In genomic region chr15:77415450-77416448, GRCh38 we compare ENCODE assay signal across 16 cellular contexts. TPM values are rescaled to one million over a fixed set of nuclear protein-coding genes. Genes with fewer than 3 reads are reported as not detected.
DNase-seq lines count a peak whose midpoint lies in the region; ATAC-seq and TF ChIP-seq lines count a peak whose summit lies in the region.
"Had no signal": no experiment of that assay in that cellular context is flagged by ENCODE, and none has a peak within 500 bp of the region (broad histone marks: within the 10 kb centered on the region; RNA-seq: fewer than 3 reads in every experiment).

No MANE protein-coding gene starts in this region.

- peak; percentile 51 for DNase-seq in AG09319 (ENCODE audit: extremely low read depth, low read depth)
- DNase-seq in dedifferentiated amniotic fluid mesenchymal stem cell (ENCODE audit: extremely low spot score) = peak; percentile 39
- DNase-seq in mesendoderm = no peak
- no peak for DNase-seq in MM.1S
- no peak for DNase-seq in stimulated activated CD4-positive, alpha-beta T cell treated with anti-CD3 and anti-CD28 coated beads, Interleukin-4, amount 100 ng/mL, for 1 hour
- DNase-seq: activated CD8-positive, alpha-beta memory T cell treated with anti-CD3 and anti-CD28 coated beads, Interleukin-2, amount 10 ng/mL, durations not matched to agents 7 days and 5 days; activated naive CD4-positive, alpha-beta T cell treated with anti-CD3 and anti-CD28 coated beads, Interleukin-2, amount 50 U/mL, for 16 hours; NCI-H2171 had no signal

- no peak overlapping the region for H4K5ac ChIP-seq in mesendoderm (ENCODE audit: low read length)

- no peak overlapping the region for H4K8ac ChIP-seq in mesendoderm (ENCODE audit: low read depth, low read length)

- H2AFZ ChIP-seq in MM.1S (ENCODE audit: low read length) = no peak overlapping the region
- H2AFZ ChIP-seq: parathyroid adenoma had no signal

- no peaks in the 10 kb centered on the region for H3K9me2 ChIP-seq in MM.1S (replicated peaks; ENCODE audit: insufficient read depth, low read length)

- H3K4me2 ChIP-seq in mesendoderm (ENCODE audit: low read length) (no peak overlapping the region), MM.1S (ENCODE audit: low read depth, low read length) (no peak overlapping the region)

- H3K4me1 ChIP-seq in HEK293 (ENCODE audit: control insufficient read depth, insufficient read depth, low read length) (peaks cover 37% of the 10 kb centered on the region), mesendoderm (ENCODE audit: control insufficient read depth, low read depth, low read length) (peaks cover 4% of the 10 kb centered on the region), MM.1S (ENCODE audit: low read length) (peaks cover 12% of the 10 kb centered on the region)
- H3K4me1 ChIP-seq: parathyroid adenoma had no signal

- peaks cover under 1% of the 10 kb centered on the region for H3F3A ChIP-seq in MM.1S (ENCODE audit: insufficient read depth, low read length)

- H3K27ac ChIP-seq in HEK293 (ENCODE audit: extremely low read depth, low read depth, low read length) = no peak overlapping the region
- no peak overlapping the region for H3K27ac ChIP-seq in mesendoderm (ENCODE audit: low read depth, low read length)
- no peak overlapping the region for H3K27ac ChIP-seq in MM.1S (ENCODE audit: low read length)
- H3K27ac ChIP-seq: parathyroid adenoma, VCaP had no signal

- H2BK5ac ChIP-seq in mesendoderm (ENCODE audit: low read length) = no peak overlapping the region

- H3K36me3 ChIP-seq in HEK293 (ENCODE audit: control insufficient read depth in 2 of 2, insufficient read depth in 1 of 2, low read length in 2 of 2) = no peaks in the 10 kb centered on the region
- H3K36me3 ChIP-seq in mesendoderm (ENCODE audit: control insufficient read depth, insufficient read depth, low read length) = no peaks in the 10 kb centered on the region
- H3K36me3 ChIP-seq in MM.1S (replicated peaks; ENCODE audit: insufficient read depth, low read length) = no peaks in the 10 kb centered on the region
- H3K36me3 ChIP-seq: tibial nerve had no signal

- H3K9ac ChIP-seq in mesendoderm (ENCODE audit: low read length) (no peak overlapping the region), MM.1S (ENCODE audit: low read length) (no peak overlapping the region)
- H3K9ac ChIP-seq: parathyroid adenoma had no signal

- ATAC-seq in GM19455 (IDR thresholded peaks at IDR 0.05; ENCODE audit: unreplicated experiment) (no peak), GM21723 (IDR thresholded peaks at IDR 0.05; ENCODE audit: unreplicated experiment) (no peak)
- ATAC-seq: activated CD8-positive, alpha-beta memory T cell treated with anti-CD3 and anti-CD28 coated beads, Interleukin-2, amount 10 ng/mL, durations not matched to agents 7 days and 5 days; HCT116; SK-N-SH treated with all-trans-retinoic acid at 6 μM for 48 hours had no signal

- H3K9me3 ChIP-seq in HEK293 (ENCODE audit: control insufficient read depth, insufficient read depth, low read depth, low read length) = no peaks in the 10 kb centered on the region
- H3K9me3 ChIP-seq in MM.1S (replicated peaks; ENCODE audit: insufficient read depth, low read length) = no peaks in the 10 kb centered on the region
- H3K9me3 ChIP-seq: tibial nerve had no signal

- H2BK120ac ChIP-seq in mesendoderm (ENCODE audit: low read depth, low read length) = no peak overlapping the region

- peaks cover 23% of the 10 kb centered on the region for H3K79me2 ChIP-seq in mesendoderm (ENCODE audit: control insufficient read depth, insufficient read depth, low read length)
- H3K79me2 ChIP-seq in MM.1S (ENCODE audit: low read length) = peaks cover 82% of the 10 kb centered on the region
- H3K79me2 ChIP-seq: parathyroid adenoma had no signal

- POLR2A ChIA-PET in HEK293 (lab: Yijun Ruan, JAX) = no interaction called here

- no peak overlapping the region for H3K56ac ChIP-seq in mesendoderm (ENCODE audit: low read length)

- no peak overlapping the region for H3K4ac ChIP-seq in mesendoderm (ENCODE audit: low read depth, low read length)

- H2BK15ac ChIP-seq in mesendoderm (replicated peaks; ENCODE audit: low read depth) = no peak overlapping the region

- 100% methylated on average over 1 of the region's 6 CpGs for WGBS in mesendoderm (ENCODE audit: extremely low coverage, insufficient coverage, low lambda C conversion rate)

- H3K18ac ChIP-seq in mesendoderm (ENCODE audit: low read length) = no peak overlapping the region

- no peak for TF ChIP-seq CTCF in AG09319 (IDR thresholded peaks at IDR 0.05; ENCODE audit: low read depth, low read length)
- TF ChIP-seq CTCF in HEK293 (tag by site-specific recombination; IDR thresholded peaks at IDR 0.05) = no peak
- TF ChIP-seq CTCF in MM.1S (IDR thresholded peaks at IDR 0.05; ENCODE audit: low read length) = no peak

- H3K4me3 ChIP-seq in HEK293 (ENCODE audit: low read depth, low read length) (no peak overlapping the region), mesendoderm (ENCODE audit: low read length) (no peak overlapping the region), MM.1S (ENCODE audit: low read length) (no peak overlapping the region)
- H3K4me3 ChIP-seq: tibial nerve had no signal

- peak overlapping the region; percentile 25 for H3K23ac ChIP-seq in mesendoderm (ENCODE audit: low read length)

- 0 out of 2 replicates have a peak, but pooled peaks cover 6% of the 10 kb centered on the region for H4K20me1 ChIP-seq in MM.1S (ENCODE audit: insufficient read depth, low read length)

- peaks cover 14% of the 10 kb centered on the region for H3K79me1 ChIP-seq in mesendoderm (ENCODE audit: low read length)

- H3K27me3 ChIP-seq in mesendoderm (ENCODE audit: insufficient read depth, low read length, poor library complexity) (no peaks in the 10 kb centered on the region), MM.1S (replicated peaks; ENCODE audit: insufficient read depth, low read length) (no peaks in the 10 kb centered on the region)
- H3K27me3 ChIP-seq: tibial nerve had no signal

- CTCF ChIA-PET in HEK293 (lab: Yijun Ruan, JAX) = interaction anchor here (0.7 to 1.3 kb wide), 3 partner anchors 9 to 428 kb away, joined by 3 to 5 read pairs (median 5); no protein-coding TSS in a partner anchor

- H2AK5ac ChIP-seq in mesendoderm (ENCODE audit: low read length) = no peak overlapping the region

TF ChIP-seq in HEK293, 187 proteins besides CTCF, POLR2A, EP300 and RAD21:
- TF ChIP-seq EGR2 (tag by site-specific recombination; IDR thresholded peaks at IDR 0.05; ENCODE audit: low read depth) = 0 out of 2 replicates have a peak, but pooled peaks have one; percentile 34
- TF ChIP-seq KLF1 (tag by site-specific recombination; IDR thresholded peaks at IDR 0.05) = no peak
- no peak for TF ChIP-seq ZNF600 (tag by site-specific recombination; IDR thresholded peaks at IDR 0.05)
- TF ChIP-seq PRDM1 (tag by site-specific recombination; IDR thresholded peaks at IDR 0.05) = peak; percentile 39; the same call in 1 of the 2 replicates
- no peak for TF ChIP-seq ZNF518A (tag by site-specific recombination; conservative IDR thresholded peaks at IDR 0.05; ENCODE audit: low read depth)
- TF ChIP-seq ZFHX2 (tag by site-specific recombination; conservative IDR thresholded peaks at IDR 0.05) = peak; percentile 51
- TF ChIP-seq ZNF394 (tag by site-specific recombination; IDR thresholded peaks at IDR 0.05; ENCODE audit: borderline replicate concordance) = no peak
- no peak for TF ChIP-seq ZNF558 (tag by site-specific recombination; IDR thresholded peaks at IDR 0.05)
- TF ChIP-seq ZNF354C (tag by site-specific recombination; IDR thresholded peaks at IDR 0.05; ENCODE audit: borderline replicate concordance, low read depth) = no peak
TF ChIP-seq in HEK293: peak in this region for 3.

RNA-seq across cellular contexts. Expression of gene PEAK1, which starts 4.2 kb away (rescaled TPM):
- 5.9 TPM for polyA plus RNA-seq in mesendoderm (2013, experiment 1 of 2)
- 6.2 TPM for polyA plus RNA-seq in mesendoderm (2013, experiment 2 of 2)

RNA-seq across cellular contexts. Expression of gene HMG20A, which starts 4.9 kb away (rescaled TPM):
- polyA plus RNA-seq in mesendoderm (2013, experiment 1 of 2) = 33.6 TPM
- polyA plus RNA-seq in mesendoderm (2013, experiment 2 of 2) = 33.6 TPM

Comparison
In these comparisons a context has a peak if more than half of its experiments do, and no peak if none do; other contexts are left out.
1. DNase-seq: peak in AG09319 (single experiment) and dedifferentiated amniotic fluid mesenchymal stem cell (single experiment); none in mesendoderm (single experiment), MM.1S (single experiment) and stimulated activated CD4-positive, alpha-beta T cell treated with anti-CD3 and anti-CD28 coated beads, Interleukin-4, amount 100 ng/mL, for 1 hour (single experiment).